ENCODE assay signal across 15 cellular contexts in the genomic region with DNA sequence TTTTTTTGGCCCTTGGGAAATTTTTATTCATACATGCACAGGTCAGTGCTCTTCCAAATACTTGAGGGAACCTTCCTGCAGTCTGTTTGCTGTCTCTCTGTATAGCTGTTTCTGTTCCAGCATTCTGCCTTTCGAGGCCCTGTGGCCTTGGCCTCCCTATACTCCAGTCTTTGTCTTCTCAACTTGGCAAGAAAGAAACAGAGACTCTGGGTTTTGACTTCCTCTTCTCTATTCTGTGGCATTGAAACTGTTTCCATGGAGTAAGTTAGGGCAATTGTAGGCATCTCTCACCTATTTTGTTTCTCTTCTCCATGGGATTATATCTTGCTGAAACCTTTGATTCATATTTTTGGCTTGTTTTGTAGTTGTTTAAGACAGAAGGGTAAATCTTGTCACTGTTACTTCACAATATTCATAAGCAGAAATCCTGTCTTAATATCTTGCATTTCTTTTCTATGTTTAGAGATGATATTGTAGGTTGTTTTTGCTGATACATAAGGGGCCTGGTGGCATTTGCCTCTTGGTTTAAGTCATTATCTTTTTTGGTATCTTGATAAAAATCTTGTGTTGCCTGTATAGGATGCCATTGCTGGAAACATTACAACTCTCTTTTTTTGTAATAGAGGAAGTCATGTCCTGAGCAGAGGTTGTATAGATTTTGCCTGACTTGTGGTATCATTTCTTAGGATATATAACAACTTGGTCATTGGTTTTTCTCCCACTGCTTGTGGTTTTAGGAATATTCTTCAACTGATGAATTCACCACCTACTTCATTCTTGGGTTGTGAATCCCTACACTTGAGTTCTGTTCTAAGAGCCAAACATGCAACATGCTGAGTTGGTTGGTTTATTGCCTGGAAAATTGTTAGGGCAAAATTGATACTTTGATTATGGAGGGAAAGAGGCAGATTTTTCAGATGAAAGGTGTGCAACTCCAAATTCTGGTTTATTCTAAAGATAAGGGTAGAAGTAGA.
DNase-seq lines count a peak whose midpoint lies in the region; ATAC-seq and TF ChIP-seq lines count a peak whose summit lies in the region.
"Had no signal": no experiment of that assay in that cellular context is flagged by ENCODE, and none has a peak within 500 bp of the region (broad histone marks: within the 10 kb centered on the region; RNA-seq: fewer than 3 reads in every experiment).

No MANE protein-coding gene starts in this region.

- H3K36me3 ChIP-seq in adipocyte (ENCODE audit: control insufficient read depth, insufficient read depth, low read length, severe bottlenecking): peaks cover 7% of the 10 kb centered on the region
- H3K36me3 ChIP-seq in lower lobe of right lung: no peaks in the 10 kb centered on the region
- H3K36me3 ChIP-seq: breast epithelium had no signal

- peak; percentile 82 for DNase-seq in AG20443 (ENCODE audit: low spot score)
- DNase-seq in HFFc6: peak; percentile 74
- DNase-seq in adipocyte (ENCODE audit: low read depth): peak; percentile 51
- DNase-seq in iris pigment epithelial cell (ENCODE audit: low read depth): peak; percentile 78
- no peak for DNase-seq in LoVo (ENCODE audit: low spot score)
- DNase-seq in lower lobe of right lung: no peak
- DNase-seq: activated T-cell treated with anti-CD3 and anti-CD28 coated beads, Interleukin-2, amount 50 U/mL, for 1 hour; NCI-H187; PC-9; testis had no signal

- H3K9me3 Mint-ChIP-seq in HFFc6: peaks cover 19% of the 10 kb centered on the region

- peaks cover 8% of the 10 kb centered on the region for H3K4me1 ChIP-seq in adipocyte (ENCODE audit: control insufficient read depth, insufficient read depth, low read length)
- H3K4me1 ChIP-seq in lower lobe of right lung: no peaks in the 10 kb centered on the region
- H3K4me1 ChIP-seq: breast epithelium, testis had no signal

- no peak overlapping the region for H3K27ac ChIP-seq in lower lobe of right lung
- H3K27ac ChIP-seq: breast epithelium, PC-9, testis had no signal

- peak overlapping the region; percentile 67 for H3K27ac Mint-ChIP-seq in HFFc6
- H3K27ac Mint-ChIP-seq: progenitor cell of endocrine pancreas had no signal

- H3K4me3 ChIP-seq in adipocyte (ENCODE audit: low read length): no peak overlapping the region
- no peak overlapping the region for H3K4me3 ChIP-seq in lower lobe of right lung
- H3K4me3 ChIP-seq: breast epithelium, lung, PC-9, testis had no signal

- TF ChIP-seq CTCF in HFFc6 (IDR thresholded peaks at IDR 0.05) (no peak), lower lobe of right lung (IDR thresholded peaks at IDR 0.05) (no peak)

- intact Hi-C loops in lower lobe of right lung (cut with DNase I): no loop called here

- ATAC-seq in HG03520 (IDR thresholded peaks at IDR 0.05; ENCODE audit: unreplicated experiment) (no peak), lower lobe of right lung (no peak), HG03469 (IDR thresholded peaks at IDR 0.05; ENCODE audit: unreplicated experiment) (no peak)

- 0 out of 2 replicates have a peak overlapping the region, but pooled peaks have one; percentile 6 for H3K4me3 Mint-ChIP-seq in HFFc6

- peaks cover 43% of the 10 kb centered on the region for H3K36me3 Mint-ChIP-seq in HFFc6 (ENCODE audit: low read depth)

- H3K4me1 Mint-ChIP-seq in HFFc6 (ENCODE audit: low read depth): peaks cover 21% of the 10 kb centered on the region

- H3K9me3 ChIP-seq in adipocyte (ENCODE audit: control insufficient read depth, low read length) (peaks cover 13% of the 10 kb centered on the region), lower lobe of right lung (peaks cover 7% of the 10 kb centered on the region)
- H3K9me3 ChIP-seq: testis had no signal

- no peaks in the 10 kb centered on the region for H3K27me3 ChIP-seq in adipocyte (replicated peaks; ENCODE audit: control insufficient read depth, insufficient read depth, low read length)
- H3K27me3 ChIP-seq in lower lobe of right lung (ENCODE audit: low read depth): no peaks in the 10 kb centered on the region
- H3K27me3 ChIP-seq: breast epithelium, testis had no signal

- no peaks in the 10 kb centered on the region; the same call in 1 of the 2 replicates for H3K27me3 Mint-ChIP-seq in HFFc6 (ENCODE audit: insufficient read depth)
- H3K27me3 Mint-ChIP-seq: progenitor cell of endocrine pancreas had no signal

- no peak overlapping the region for H3K9ac ChIP-seq in adipocyte (ENCODE audit: low read length)

Comparison
In these comparisons a context has a peak if more than half of its experiments do, and no peak if none do; other contexts are left out.
1. DNase-seq: peak in AG20443 (single experiment), HFFc6 (single experiment), adipocyte (single experiment) and iris pigment epithelial cell (single experiment); none in LoVo (single experiment) and lower lobe of right lung (single experiment).